22 cellular contexts compared by ENCODE assay signal in genomic region chr19:46427518-46427917, GRCh38. TPM values are rescaled to one million over a fixed set of nuclear protein-coding genes. Genes with fewer than 3 reads are reported as not detected.
A peak's percentile ranks its signal among the peaks of the same experiment; 100 is the strongest.
DNase-seq lines count a peak whose midpoint lies in the region; ATAC-seq and TF ChIP-seq lines count a peak whose summit lies in the region.
"Had no signal": no experiment of that assay in that cellular context is flagged by ENCODE, and none has a peak within 500 bp of the region (broad histone marks: within the 10 kb centered on the region; RNA-seq: fewer than 3 reads in every experiment).

No MANE protein-coding gene starts in this region.

- H2BK12ac ChIP-seq in neuronal stem cell (ENCODE audit: low read length), result no peak overlapping the region

- H3K14ac ChIP-seq in neuronal stem cell (ENCODE audit: low read length), result no peak overlapping the region

- no peak overlapping the region for H3K4me3 ChIP-seq in neuronal stem cell (ENCODE audit: low read length in 2 of 2)
- no peak overlapping the region for H3K4me3 ChIP-seq in hepatocyte

- POLR2A ChIA-PET in WTC11 (lab: Charles Lee), result interaction anchor here (0.6 kb wide), 1 partner anchor 8 kb away, joined by 4 read pairs; no protein-coding TSS in a partner anchor

- peaks cover 34% of the 10 kb centered on the region for H3K4me1 Mint-ChIP-seq in activated T-cell treated with anti-CD3 and anti-CD28 coated beads, Interleukin-2, amount 50 U/mL, for 72 hours (ENCODE audit: low read depth)
- H3K4me1 Mint-ChIP-seq in activated T-cell treated with anti-CD3 and anti-CD28 coated beads, Interleukin-2, amount 50 U/mL, for 24 hours (ENCODE audit: low read depth), result peaks cover 34% of the 10 kb centered on the region
- peaks cover 32% of the 10 kb centered on the region for H3K4me1 Mint-ChIP-seq in WTC11
- H3K4me1 Mint-ChIP-seq in glutamatergic neuron (ENCODE audit: low read depth, unreplicated experiment), result peaks cover 9% of the 10 kb centered on the region

- H3K36me3 Mint-ChIP-seq in activated T-cell treated with anti-CD3 and anti-CD28 coated beads, Interleukin-2, amount 50 U/mL, for 72 hours (ENCODE audit: insufficient read depth in 2 of 2), result peaks cover 0 to 2% of the 10 kb centered on the region in 2 donors
- H3K36me3 Mint-ChIP-seq in activated T-cell treated with anti-CD3 and anti-CD28 coated beads, Interleukin-2, amount 50 U/mL, for 24 hours (ENCODE audit: low read depth), result no peaks in the 10 kb centered on the region
- no peaks in the 10 kb centered on the region for H3K36me3 Mint-ChIP-seq in WTC11
- H3K36me3 Mint-ChIP-seq in glutamatergic neuron (ENCODE audit: unreplicated experiment), result no peaks in the 10 kb centered on the region
- H3K36me3 Mint-ChIP-seq: mesothelial cell of epicardium had no signal

- H3K23ac ChIP-seq in neuronal stem cell (ENCODE audit: low read depth, low read length, poor library complexity), result no peak overlapping the region

- H3K18ac ChIP-seq in neuronal stem cell (ENCODE audit: low read length), result no peak overlapping the region

- no peak for DNase-seq in activated T-cell treated with anti-CD3 and anti-CD28 coated beads, Interleukin-2, amount 50 U/mL, for 72 hours
- DNase-seq in activated T-cell treated with anti-CD3 and anti-CD28 coated beads, Interleukin-2, amount 50 U/mL, for 24 hours, result no peak
- DNase-seq in WTC11 (ENCODE audit: low spot score) (no peak), glutamatergic neuron (no peak), neuronal stem cell (ENCODE audit: low spot score) (no peak), hepatocyte (ENCODE audit: low spot score) (no peak), NCI-H526 treated with DMSO at 0.1 percent for 48 hours (lab: John Stamatoyannopoulos, UW) (no peak), KG1 (lab: John Stamatoyannopoulos, UW) (no peak)
- DNase-seq: 8988T; AML-193; Calu3; central memory CD4-positive, alpha-beta T cell; effector memory CD4-positive, alpha-beta T cell; HCEC 1CT; Kasumi-1; NCI-H2081 treated with DMSO at 0.1 percent for 48 hours; NCI-H446; spleen; stimulated activated CD4-positive, alpha-beta T cell treated with anti-CD3 and anti-CD28 coated beads, Interleukin-4, amount 100 ng/mL, for 24 hours had no signal

- H2BK5ac ChIP-seq in neuronal stem cell (ENCODE audit: low read length), result no peak overlapping the region

- H4K91ac ChIP-seq in neuronal stem cell (ENCODE audit: low read depth, low read length, poor library complexity), result no peak overlapping the region

- H3K27ac Mint-ChIP-seq in activated T-cell treated with anti-CD3 and anti-CD28 coated beads, Interleukin-2, amount 50 U/mL, for 72 hours, result no peak overlapping the region
- no peak overlapping the region for H3K27ac Mint-ChIP-seq in activated T-cell treated with anti-CD3 and anti-CD28 coated beads, Interleukin-2, amount 50 U/mL, for 24 hours
- no peak overlapping the region for H3K27ac Mint-ChIP-seq in WTC11
- no peak overlapping the region for H3K27ac Mint-ChIP-seq in glutamatergic neuron (ENCODE audit: unreplicated experiment)

- peak; percentile 22 to 35 for ATAC-seq in activated T-cell treated with anti-CD3 and anti-CD28 coated beads, Interleukin-2, amount 50 U/mL, for 72 hours (replicated peaks in 1 of 2)
- ATAC-seq in WTC11, result no peak

- no peaks in the 10 kb centered on the region for H3K9me2 ChIP-seq in hepatocyte (replicated peaks; ENCODE audit: insufficient read depth)

- H3K9ac ChIP-seq in neuronal stem cell (ENCODE audit: low read depth, low read length, poor library complexity), result no peak overlapping the region

- no CpG with 5 or more reads among the region's 13 CpGs for WGBS in neuronal stem cell (ENCODE audit: extremely low coverage in 2 of 2, insufficient read length in 2 of 2, insufficient replicate concordance in 1 of 2), 2 donors
- WGBS in hepatocyte (ENCODE audit: low lambda C conversion rate, missing lambda C conversion rate), result 79% methylated on average over 8 of the region's 13 CpGs

- H3K27ac ChIP-seq in neuronal stem cell (replicated peaks; ENCODE audit: low read length) (no peak overlapping the region), hepatocyte (no peak overlapping the region)
- H3K27ac ChIP-seq: spleen had no signal

- peak overlapping the region; percentile 65 to 78 for H3K4me3 Mint-ChIP-seq in activated T-cell treated with anti-CD3 and anti-CD28 coated beads, Interleukin-2, amount 50 U/mL, for 72 hours
- no peak overlapping the region for H3K4me3 Mint-ChIP-seq in activated T-cell treated with anti-CD3 and anti-CD28 coated beads, Interleukin-2, amount 50 U/mL, for 24 hours
- H3K4me3 Mint-ChIP-seq in WTC11 (peak overlapping the region; percentile 87; the same call in 1 of the 2 replicates), glutamatergic neuron (ENCODE audit: unreplicated experiment) (peak overlapping the region; percentile 96)

- no peak overlapping the region for H4K8ac ChIP-seq in neuronal stem cell (ENCODE audit: low read depth, low read length)

- TF ChIP-seq CTCF in WTC11 (IDR thresholded peaks at IDR 0.05) (no peak), glutamatergic neuron (IDR thresholded peaks at IDR 0.05; ENCODE audit: partially characterized antibody, unreplicated experiment) (no peak), hepatocyte (IDR thresholded peaks at IDR 0.05; ENCODE audit: poor library complexity) (no peak)

- CTCF ChIA-PET in WTC11 (lab: Charles Lee), result interaction anchor here (0.9 to 2.1 kb wide), 2 partner anchors 23 to 110 kb away, joined by 5 to 6 read pairs; no protein-coding TSS in a partner anchor

- no peak overlapping the region for H2BK120ac ChIP-seq in neuronal stem cell (ENCODE audit: low read depth, low read length)

- no peaks in the 10 kb centered on the region for H4K20me1 ChIP-seq in hepatocyte (ENCODE audit: insufficient read depth, poor library complexity, severe bottlenecking)

- peaks cover 0 to 12% (median 0%) of the 10 kb centered on the region in 3 experiments for H3K27me3 ChIP-seq in neuronal stem cell (ENCODE audit: control insufficient read depth in 3 of 3, insufficient read depth in 3 of 3, low read depth in 1 of 3, low read length in 3 of 3)
- peaks cover 22% of the 10 kb centered on the region for H3K27me3 ChIP-seq in hepatocyte

- H3K27me3 Mint-ChIP-seq in activated T-cell treated with anti-CD3 and anti-CD28 coated beads, Interleukin-2, amount 50 U/mL, for 72 hours (ENCODE audit: low read depth), result peaks cover 89% of the 10 kb centered on the region
- H3K27me3 Mint-ChIP-seq in activated T-cell treated with anti-CD3 and anti-CD28 coated beads, Interleukin-2, amount 50 U/mL, for 24 hours, result peaks cover 92% of the 10 kb centered on the region
- H3K27me3 Mint-ChIP-seq in WTC11 (ENCODE audit: low read depth), result peaks cover 56% of the 10 kb centered on the region
- H3K27me3 Mint-ChIP-seq in glutamatergic neuron (ENCODE audit: unreplicated experiment), result peaks cover 5% of the 10 kb centered on the region

- no peak overlapping the region for H2AFZ ChIP-seq in neuronal stem cell (ENCODE audit: low read length)
- H2AFZ ChIP-seq in hepatocyte, result no peak overlapping the region

- no peaks in the 10 kb centered on the region for H3K79me1 ChIP-seq in neuronal stem cell (ENCODE audit: low read depth, low read length)

- peak overlapping the region; percentile 47 for H2AK5ac ChIP-seq in neuronal stem cell (ENCODE audit: low read depth, low read length)

- no peaks in the 10 kb centered on the region for H3K79me2 ChIP-seq in hepatocyte

- H2BK15ac ChIP-seq in neuronal stem cell (ENCODE audit: low read length), result peak overlapping the region; percentile 38

- H3K9me3 Mint-ChIP-seq in activated T-cell treated with anti-CD3 and anti-CD28 coated beads, Interleukin-2, amount 50 U/mL, for 72 hours, result no peaks in the 10 kb centered on the region
- no peaks in the 10 kb centered on the region for H3K9me3 Mint-ChIP-seq in activated T-cell treated with anti-CD3 and anti-CD28 coated beads, Interleukin-2, amount 50 U/mL, for 24 hours
- H3K9me3 Mint-ChIP-seq in WTC11 (no peaks in the 10 kb centered on the region), glutamatergic neuron (ENCODE audit: unreplicated experiment) (peaks cover 7% of the 10 kb centered on the region)
- H3K9me3 Mint-ChIP-seq: mesothelial cell of epicardium had no signal

- H3K4me2 ChIP-seq in neuronal stem cell (ENCODE audit: insufficient read depth, low read length, poor library complexity, severe bottlenecking) (no peak overlapping the region), hepatocyte (no peak overlapping the region)

- no peak overlapping the region for H3K4ac ChIP-seq in neuronal stem cell (ENCODE audit: low read length)

- H3K36me3 ChIP-seq in neuronal stem cell (replicated peaks in 1 of 2; ENCODE audit: control insufficient read depth in 2 of 2, insufficient read depth in 2 of 2, low read length in 2 of 2), result no peaks in the 10 kb centered on the region
- no peaks in the 10 kb centered on the region for H3K36me3 ChIP-seq in hepatocyte (replicated peaks; ENCODE audit: insufficient read depth, low read depth)
- H3K36me3 ChIP-seq: spleen had no signal

- H3K9me3 ChIP-seq in neuronal stem cell (replicated peaks in 1 of 2; ENCODE audit: control insufficient read depth in 2 of 2, insufficient read depth in 1 of 2, low read depth in 1 of 2, low read length in 2 of 2) (no peaks in the 10 kb centered on the region), hepatocyte (ENCODE audit: low read depth) (no peaks in the 10 kb centered on the region)
- H3K9me3 ChIP-seq: spleen had no signal

- H3K4me1 ChIP-seq in neuronal stem cell (ENCODE audit: control insufficient read depth in 2 of 2, insufficient read depth in 1 of 2, low read depth in 1 of 2, low read length in 2 of 2) (peaks cover 9 to 29% of the 10 kb centered on the region in 2 donors), hepatocyte (ENCODE audit: insufficient read depth) (peaks cover 4% of the 10 kb centered on the region)

TF ChIP-seq in WTC11, 78 proteins besides CTCF, POLR2A, EP300 and RAD21 (continues in another document):
- no peak for TF ChIP-seq ZNF416 (CRISPR knock-in tag; IDR thresholded peaks at IDR 0.05)

RNA-seq across cellular contexts. Expression of gene PNMA8C, which starts 1.2 kb away (rescaled TPM):
- not detected for total RNA-seq in activated T-cell treated with anti-CD3 and anti-CD28 coated beads, Interleukin-2, amount 50 U/mL, for 72 hours
- total RNA-seq in WTC11 (2021), result 1.2 to 2.0 TPM (median 2.0 TPM) in 3 replicates
- total RNA-seq in glutamatergic neuron (ENCODE audit: unreplicated experiment), result 5.3 TPM
- polyA plus RNA-seq in neuronal stem cell (2013, experiment 1 of 2), result 0.52 TPM
- 0.47 TPM for polyA plus RNA-seq in neuronal stem cell (2013, experiment 2 of 2)
- 0.27 TPM in 1 of 2 replicates, not detected in the other for total RNA-seq in hepatocyte
- polyA plus RNA-seq in hepatocyte, result not detected in 2 replicates
- total RNA-seq: Calu3, omental fat pad, RPMI7951, spleen had no signal

RNA-seq across cellular contexts. Expression of gene CCDC8, which starts 14.2 kb away (rescaled TPM):
- total RNA-seq in activated T-cell treated with anti-CD3 and anti-CD28 coated beads, Interleukin-2, amount 50 U/mL, for 72 hours, result not detected
- total RNA-seq in WTC11 (2021), result 25.2 to 27.2 TPM (median 25.7 TPM) in 3 replicates
- 6.3 TPM for total RNA-seq in glutamatergic neuron (ENCODE audit: unreplicated experiment)
- polyA plus RNA-seq in neuronal stem cell (2013, experiment 1 of 2), result 7.0 TPM
- polyA plus RNA-seq in neuronal stem cell (2013, experiment 2 of 2), result 7.6 TPM
- total RNA-seq in hepatocyte, result 36.4 and 51.7 TPM in 2 replicates
- polyA plus RNA-seq in hepatocyte, result 46.8 and 55.9 TPM in 2 replicates
- total RNA-seq: Calu3 had no signal

RNA-seq across cellular contexts. Expression of gene PNMA8A, which starts 43.8 kb away (rescaled TPM):
- total RNA-seq in activated T-cell treated with anti-CD3 and anti-CD28 coated beads, Interleukin-2, amount 50 U/mL, for 72 hours, result 1 to 10 TPM in 1 of 2 donors, not detected in 1; 1.9 TPM
- total RNA-seq in WTC11 (2021) (24.8 to 30.5 TPM (median 25.4 TPM) in 3 replicates), glutamatergic neuron (ENCODE audit: unreplicated experiment) (14.1 TPM), hepatocyte (11.2 and 11.4 TPM in 2 replicates)
- 41.6 TPM for polyA plus RNA-seq in neuronal stem cell (2013, experiment 1 of 2)
- polyA plus RNA-seq in neuronal stem cell (2013, experiment 2 of 2), result 41.3 TPM
- polyA plus RNA-seq in hepatocyte, result 5.5 and 6.4 TPM in 2 replicates
- total RNA-seq: RPMI7951 had no signal
